Comparison of ENCODE assay signal across 14 cellular contexts in genomic region chr4:147842573-147842972, GRCh38.
DNase-seq lines count a peak whose midpoint lies in the region; ATAC-seq, FAIRE-seq and TF ChIP-seq lines count a peak whose summit lies in the region.
"Had no signal": no experiment of that assay in that cellular context is flagged by ENCODE, and none has a peak within 500 bp of the region (broad histone marks: within the 10 kb centered on the region; RNA-seq: fewer than 3 reads in every experiment).

No MANE protein-coding gene starts in this region.

- TF ChIP-seq CTCF in K562 (IDR thresholded peaks at IDR 0.05 in 2 of 3, conservative IDR thresholded peaks at IDR 0.05 in 1 of 3; ENCODE audit: insufficient read depth in 2 of 3, low read depth in 1 of 3, low read length in 3 of 3) (no peak), retinal pigment epithelial cell (conservative IDR thresholded peaks at IDR 0.05; ENCODE audit: low read depth, low read length) (no peak)
- no peak for TF ChIP-seq CTCF in activated CD8-positive, alpha-beta T cell treated with anti-CD3 and anti-CD28 coated beads for 36 hours (IDR thresholded peaks at IDR 0.05)

- H3K9me3 Mint-ChIP-seq in activated CD8-positive, alpha-beta T cell treated with anti-CD3 and anti-CD28 coated beads for 36 hours = no peaks in the 10 kb centered on the region
- H3K9me3 Mint-ChIP-seq: GM23338, IgD-negative memory B cell had no signal

- BruUV-seq in K562 (replicated peaks; lab: Mats Ljungman, UMichigan) = no TSS peak

- H3K79me2 ChIP-seq in ACC112 (ENCODE audit: control insufficient read depth, insufficient read depth, low read length, unreplicated experiment) (peaks cover 10% of the 10 kb centered on the region), K562 (ENCODE audit: control insufficient read depth, insufficient read depth, low read length) (no peaks in the 10 kb centered on the region)

- no peak overlapping the region for H2AFZ ChIP-seq in ACC112 (ENCODE audit: low read length, unreplicated experiment)
- H2AFZ ChIP-seq in K562 (ENCODE audit: low read depth, low read length) = peak overlapping the region; percentile 56; the same call in 1 of the 2 replicates
- H2AFZ ChIP-seq: GM23338 had no signal

- DNase-seq in K562 (ENCODE audit: extremely low read depth in 1 of 4, low spot score in 3 of 4) (peak; percentile 15 to 46 (median 18)), Right ventricle myocardium superior (peak; percentile 82), retinal pigment epithelial cell (ENCODE audit: low read depth) (peak; percentile 68), NCI-H2227 treated with DMSO at 0.1 percent for 48 hours (lab: John Stamatoyannopoulos, UW) (no peak)
- no peak for DNase-seq in activated CD8-positive, alpha-beta T cell treated with anti-CD3 and anti-CD28 coated beads for 36 hours
- DNase-seq in stimulated activated naive CD4-positive, alpha-beta T cell (lab: John Stamatoyannopoulos, UW) = no peak
- DNase-seq: activated T-cell treated with anti-CD3 and anti-CD28 coated beads, Interleukin-2, amount 50 U/mL, for 48 hours; NCI-H1105 treated with DMSO at 0.1 percent for 48 hours; ovary; upper lobe of left lung had no signal

- no peaks in the 10 kb centered on the region for H3K36me3 Mint-ChIP-seq in activated CD8-positive, alpha-beta T cell treated with anti-CD3 and anti-CD28 coated beads for 36 hours (ENCODE audit: low read depth)
- H3K36me3 Mint-ChIP-seq: IgD-negative memory B cell had no signal

- H3K27ac Mint-ChIP-seq in activated CD8-positive, alpha-beta T cell treated with anti-CD3 and anti-CD28 coated beads for 36 hours = no peak overlapping the region
- H3K27ac Mint-ChIP-seq: GM23338 had no signal

- intact Hi-C loops in K562 (cut with micrococcal nuclease) (no loop called here), Right ventricle myocardium superior (cut with DNase I) (no loop called here)
- intact Hi-C loops in activated CD8-positive, alpha-beta T cell treated with anti-CD3 and anti-CD28 coated beads for 36 hours (cut with micrococcal nuclease) = no loop called here

- 0% methylated on average over 6 of the region's 6 CpGs for WGBS in K562 (ENCODE audit: insufficient coverage, low coverage, missing lambda C conversion rate)

- POLR2A ChIA-PET in K562 (lab: Yijun Ruan, JAX) = no interaction called here
- POLR2A ChIA-PET in activated CD8-positive, alpha-beta T cell treated with anti-CD3 and anti-CD28 coated beads for 36 hours (lab: Charles Lee) = no interaction called here

- no peak overlapping the region for H3K9ac ChIP-seq in K562 (ENCODE audit: insufficient read depth in 1 of 2, low read depth in 2 of 2, low read length in 2 of 2)

- peaks cover 1% of the 10 kb centered on the region for H3K4me1 Mint-ChIP-seq in activated CD8-positive, alpha-beta T cell treated with anti-CD3 and anti-CD28 coated beads for 36 hours (ENCODE audit: low read depth)

- H3K4me1 ChIP-seq in ACC112 (ENCODE audit: control insufficient read depth, insufficient read depth, low read length, unreplicated experiment) (peaks cover 14% of the 10 kb centered on the region), K562 (replicated peaks in 1 of 2; ENCODE audit: control insufficient read depth in 2 of 2, insufficient read depth in 2 of 2, low read length in 2 of 2) (no peaks in the 10 kb centered on the region; a peak in 1 of 5 replicates)

- TF ChIP-seq EP300 in K562 (IDR thresholded peaks at IDR 0.05; ENCODE audit: low read length) = no peak

- no peaks in the 10 kb centered on the region for H3K9me1 ChIP-seq in K562 (ENCODE audit: control insufficient read depth, insufficient read depth, low read length)

- peak overlapping the region; percentile 24; the same call in 1 of the 2 replicates for H3K4me3 ChIP-seq in ACC112 (ENCODE audit: low read depth, low read length)
- H3K4me3 ChIP-seq in K562 = no peak overlapping the region
- H3K4me3 ChIP-seq in retinal pigment epithelial cell (ENCODE audit: low read length) = no peak overlapping the region
- H3K4me3 ChIP-seq: GM23338, ovary, upper lobe of left lung had no signal

- no peaks in the 10 kb centered on the region for H3K9me3 ChIP-seq in K562 (replicated peaks; ENCODE audit: control insufficient read depth, insufficient read depth, low read depth, low read length)
- H3K9me3 ChIP-seq: ovary, upper lobe of left lung had no signal

- TF ChIP-seq RAD21 in K562 (CRISPR knock-in tag; conservative IDR thresholded peaks at IDR 0.05 in 1 of 2, IDR thresholded peaks at IDR 0.05 in 1 of 2) = no peak

- FAIRE-seq in K562 (lab: Jason Lieb, UNC) = peak; percentile 19

- ATAC-seq in K562 (peak; percentile 52; the same call in 2 of the 3 replicates), Right ventricle myocardium superior (ENCODE audit: poor library complexity) (peak; percentile 73), GM21447 (IDR thresholded peaks at IDR 0.05; ENCODE audit: unreplicated experiment) (no peak)
- ATAC-seq in activated CD8-positive, alpha-beta T cell treated with anti-CD3 and anti-CD28 coated beads for 36 hours = no peak

- no peaks in the 10 kb centered on the region for H4K20me1 ChIP-seq in K562 (replicated peaks; ENCODE audit: control insufficient read depth, insufficient read depth, low read length)

- no peaks in the 10 kb centered on the region for H3K27me3 Mint-ChIP-seq in activated CD8-positive, alpha-beta T cell treated with anti-CD3 and anti-CD28 coated beads for 36 hours

- H3K4me3 Mint-ChIP-seq in activated CD8-positive, alpha-beta T cell treated with anti-CD3 and anti-CD28 coated beads for 36 hours = no peak overlapping the region
- H3K4me3 Mint-ChIP-seq: GM23338, IgD-negative memory B cell had no signal

- TF ChIP-seq POLR2A in K562 (conservative IDR thresholded peaks at IDR 0.05) = no peak

- peaks cover 5% of the 10 kb centered on the region; the same call in 1 of the 2 replicates for H3K36me3 ChIP-seq in ACC112 (ENCODE audit: insufficient read depth, low read length)
- no peaks in the 10 kb centered on the region for H3K36me3 ChIP-seq in K562 (ENCODE audit: control insufficient read depth, insufficient read depth, low read length)
- H3K36me3 ChIP-seq: ovary, upper lobe of left lung had no signal

- in situ Hi-C loops in K562 (cut with MboI) = no loop called here

- peak overlapping the region; percentile 25; the same call in 1 of the 2 replicates for H3K4me2 ChIP-seq in K562 (ENCODE audit: insufficient read depth, low read length)
- H3K4me2 ChIP-seq: GM23338 had no signal

- CTCF ChIA-PET in K562 (lab: Yijun Ruan, JAX; ENCODE audit: low intra/inter-chr PET ratio) = no interaction called here
- CTCF ChIA-PET in activated CD8-positive, alpha-beta T cell treated with anti-CD3 and anti-CD28 coated beads for 36 hours (lab: Charles Lee) = interaction anchor here (0.7 to 12.8 kb wide), 3 partner anchors 15 to 118 kb away, joined by 3 to 103 read pairs (median 3); no protein-coding TSS in a partner anchor

- no peaks in the 10 kb centered on the region for H3K27me3 ChIP-seq in ACC112 (ENCODE audit: insufficient read depth, low read length)
- H3K27me3 ChIP-seq in K562 (ENCODE audit: control insufficient read depth in 2 of 2, insufficient read depth in 2 of 2, low read length in 2 of 2) = no peaks in the 10 kb centered on the region; a peak in 1 of 5 replicates
- H3K27me3 ChIP-seq: ovary, upper lobe of left lung had no signal

- H3K27ac ChIP-seq in ACC112 (ENCODE audit: low read depth, low read length) (peak overlapping the region; percentile 84), K562 (ENCODE audit: extremely low read depth, low read depth, low read length) (no peak overlapping the region)
- H3K27ac ChIP-seq: ovary, upper lobe of left lung had no signal

TF ChIP-seq in K562, 482 proteins besides CTCF, POLR2A, EP300 and RAD21 (continues in another document):
- TF ChIP-seq ILF3 (IDR thresholded peaks at IDR 0.05; ENCODE audit: borderline replicate concordance) (no peak), ATF1 (CRISPR knock-in tag; IDR thresholded peaks at IDR 0.05) (no peak), ATF1 (tag; IDR thresholded peaks at IDR 0.05) (peak; percentile 27; the same call in 1 of the 2 replicates), ETS2 (tag; IDR thresholded peaks at IDR 0.05; ENCODE audit: borderline replicate concordance, poor library complexity, severe bottlenecking) (no peak), ETV6 (IDR thresholded peaks at IDR 0.05; ENCODE audit: borderline replicate concordance in 1 of 2, low read depth in 2 of 2, low read length in 1 of 2) (no peak), ETV6 (CRISPR knock-in tag; IDR thresholded peaks at IDR 0.05; ENCODE audit: borderline replicate concordance) (no peak), GMEB1 (CRISPR knock-in tag; IDR thresholded peaks at IDR 0.05) (no peak), BCLAF1 (IDR thresholded peaks at IDR 0.05; ENCODE audit: borderline replicate concordance in 1 of 2, control insufficient read depth in 1 of 2, low read depth in 2 of 2, low read length in 1 of 2) (no peak)

Comparison
In these comparisons a context has a peak if more than half of its experiments do, and no peak if none do; other contexts are left out.
1. ATAC-seq: peak in K562 (single experiment) and Right ventricle myocardium superior (single experiment); none in GM21447 (single experiment) and activated CD8-positive, alpha-beta T cell treated with anti-CD3 and anti-CD28 coated beads for 36 hours (single experiment).
2. DNase-seq: peak in K562 (4 of 4), Right ventricle myocardium superior (single experiment) and retinal pigment epithelial cell (single experiment); none in activated CD8-positive, alpha-beta T cell treated with anti-CD3 and anti-CD28 coated beads for 36 hours (single experiment), stimulated activated naive CD4-positive, alpha-beta T cell (0 of 6) and NCI-H2227 treated with DMSO at 0.1 percent for 48 hours (single experiment).